In the genomic region with DNA sequence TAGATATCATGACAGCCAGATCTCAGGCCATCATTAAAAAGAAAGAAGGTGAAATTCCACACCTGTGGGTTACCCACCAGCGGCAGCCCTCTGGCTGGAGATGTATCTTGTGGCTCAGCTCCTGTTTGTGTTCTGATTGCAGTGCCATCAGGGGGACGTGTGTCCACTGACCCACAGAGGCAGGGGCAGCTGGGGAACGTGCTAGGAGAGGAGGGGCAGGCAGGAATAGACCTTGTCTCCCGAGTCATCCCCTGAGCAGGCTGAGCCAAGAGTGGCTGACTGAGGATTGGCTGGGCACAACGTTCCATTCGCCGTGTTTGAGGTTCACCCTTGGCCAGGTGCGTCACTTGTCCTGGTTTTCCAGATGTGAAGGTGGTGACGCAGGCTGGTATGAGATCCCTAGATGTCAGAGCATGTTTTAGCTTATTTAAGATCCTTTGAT, we compare ENCODE assay signal across 14 cellular contexts.
"Had no signal": no experiment of that assay in that cellular context is flagged by ENCODE, and none has a peak within 500 bp of the region (broad histone marks: within the 10 kb centered on the region; RNA-seq: fewer than 3 reads in every experiment).

No MANE protein-coding gene starts in this region.

- H3K27ac Mint-ChIP-seq: activated CD4-positive, alpha-beta memory T cell treated with anti-CD3 and anti-CD28 coated beads, Interleukin-2, amount 10 ng/mL, durations not matched to agents 7 days and 5 days; activated CD4-positive, alpha-beta T cell treated with anti-CD3 and anti-CD28 coated beads for 36 hours had no signal

- H3K36me3 ChIP-seq: right atrium auricular region had no signal

- H3K27me3 Mint-ChIP-seq: activated CD4-positive, alpha-beta memory T cell treated with anti-CD3 and anti-CD28 coated beads, Interleukin-2, amount 10 ng/mL, durations not matched to agents 7 days and 5 days; activated CD4-positive, alpha-beta T cell treated with anti-CD3 and anti-CD28 coated beads for 36 hours had no signal

- H3K9me3 Mint-ChIP-seq: activated CD4-positive, alpha-beta memory T cell treated with anti-CD3 and anti-CD28 coated beads, Interleukin-2, amount 10 ng/mL, durations not matched to agents 7 days and 5 days had no signal

- H3K4me3 Mint-ChIP-seq: activated CD4-positive, alpha-beta memory T cell treated with anti-CD3 and anti-CD28 coated beads, Interleukin-2, amount 10 ng/mL, durations not matched to agents 7 days and 5 days; activated CD4-positive, alpha-beta T cell treated with anti-CD3 and anti-CD28 coated beads for 36 hours had no signal

- H3K4me1 ChIP-seq: gastroesophageal sphincter, right atrium auricular region had no signal

- ATAC-seq: activated CD4-positive, alpha-beta T cell treated with anti-CD3 and anti-CD28 coated beads for 36 hours; gastroesophageal sphincter; left ventricle myocardium superior; stimulated activated naive CD8-positive, alpha-beta T cell treated with anti-CD3 and anti-CD28 coated beads, Interleukin-15, Interleukin-2, amounts not matched to agents 100 U/mL and 50 U/mL, for 24 hours had no signal

- H3K27me3 ChIP-seq: gastroesophageal sphincter, hepatocyte, right atrium auricular region, testis had no signal

- H3K9me3 ChIP-seq: gastroesophageal sphincter, right atrium auricular region, testis had no signal

- DNase-seq: activated CD4-positive, alpha-beta memory T cell treated with anti-CD3 and anti-CD28 coated beads, Interleukin-2, amount 10 ng/mL, durations not matched to agents 7 days and 5 days; activated CD4-positive, alpha-beta T cell treated with anti-CD3 and anti-CD28 coated beads for 36 hours; activated T-cell treated with anti-CD3 and anti-CD28 coated beads, Interleukin-2, amount 50 U/mL, for 48 hours; central memory CD4-positive, alpha-beta T cell; cortex of kidney; effector memory CD4-positive, alpha-beta T cell; kidney; left ventricle myocardium superior; stimulated activated naive CD8-positive, alpha-beta T cell treated with anti-CD3 and anti-CD28 coated beads, Interleukin-15, Interleukin-2, amounts not matched to agents 100 U/mL and 50 U/mL, for 24 hours; testis had no signal

- H3K27ac ChIP-seq: gastroesophageal sphincter, hepatocyte, right atrium auricular region, testis had no signal

- H3K4me3 ChIP-seq: gastroesophageal sphincter, hepatocyte, right atrium auricular region, smooth muscle cell, testis had no signal

- H3K4me1 Mint-ChIP-seq: activated CD4-positive, alpha-beta memory T cell treated with anti-CD3 and anti-CD28 coated beads, Interleukin-2, amount 10 ng/mL, durations not matched to agents 7 days and 5 days; activated CD4-positive, alpha-beta T cell treated with anti-CD3 and anti-CD28 coated beads for 36 hours had no signal
